25 cellular contexts compared by ENCODE assay signal in genomic region chr11:9112075-9112474, GRCh38.
"Had no signal": no experiment of that assay in that cellular context is flagged by ENCODE, and none has a peak within 500 bp of the region (broad histone marks: within the 10 kb centered on the region; RNA-seq: fewer than 3 reads in every experiment).

No MANE protein-coding gene starts in this region.

- DNase-seq: effector CD8-positive, alpha-beta T cell; effector memory CD8-positive, alpha-beta T cell; endodermal cell; erythroblast; esophagus squamous epithelium; foreskin fibroblast; foreskin melanocyte; gastrocnemius medialis; glutamatergic neuron; head of caudate nucleus; heart right ventricle; hippocampal formation; left cardiac atrium; left lung; left ventricle myocardium superior; lower lobe of right lung; mesenchymal stem cell; mucosa of descending colon; naive B cell had no signal

- H3K4me1 ChIP-seq: gastrocnemius medialis, heart right ventricle, left lung, lower lobe of right lung had no signal

- FAIRE-seq: colon, islet of Langerhans, keratinocyte had no signal

- H3K4me3 ChIP-seq: coronary artery, esophagus squamous epithelium, gastrocnemius medialis, heart right ventricle, left lung, lower lobe of right lung, mucosa of descending colon had no signal

- ATAC-seq: effector memory CD8-positive, alpha-beta T cell; esophagus mucosa; gastrocnemius medialis; heart right ventricle; left cardiac atrium; left lung; left ventricle myocardium superior; lower lobe of right lung; mucosa of descending colon had no signal

- H3K36me3 ChIP-seq: esophagus squamous epithelium, gastrocnemius medialis, left lung, lower lobe of right lung had no signal

- H3K27me3 ChIP-seq: esophagus squamous epithelium, gastrocnemius medialis, heart right ventricle, left lung had no signal

- H3K27ac ChIP-seq: coronary artery, epithelial cell of prostate, esophagus squamous epithelium, gastrocnemius medialis, heart right ventricle, left lung, lower lobe of right lung had no signal
